13 cellular contexts compared by ENCODE assay signal in the genomic region with DNA sequence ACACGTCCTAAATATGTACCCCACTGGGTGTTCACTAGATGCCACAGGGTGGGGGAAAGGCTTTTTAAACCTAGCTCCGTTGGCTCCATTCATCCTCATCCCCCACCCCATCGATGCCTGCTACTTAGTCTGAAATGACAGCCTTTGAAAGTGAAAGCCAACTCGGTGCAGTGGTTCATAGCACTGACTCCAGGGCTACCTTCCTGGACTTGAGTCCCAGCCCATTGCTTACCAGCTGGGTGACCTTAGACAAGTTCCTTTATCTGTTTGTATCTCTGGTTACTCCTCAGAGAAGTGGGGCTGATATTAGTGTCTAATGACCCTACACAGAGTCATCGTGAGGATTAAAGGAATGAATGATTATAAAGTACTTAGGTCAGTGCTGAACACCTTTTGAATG. TPM values are rescaled to one million over a fixed set of nuclear protein-coding genes. Genes with fewer than 3 reads are reported as not detected.
DNase-seq lines count a peak whose midpoint lies in the region; ATAC-seq and TF ChIP-seq lines count a peak whose summit lies in the region.
"Had no signal": no experiment of that assay in that cellular context is flagged by ENCODE, and none has a peak within 500 bp of the region (broad histone marks: within the 10 kb centered on the region; RNA-seq: fewer than 3 reads in every experiment).

No MANE protein-coding gene starts in this region.

- ATAC-seq in GM18867 (IDR thresholded peaks at IDR 0.05; ENCODE audit: unreplicated experiment) (peak; percentile 57), GM21529 (IDR thresholded peaks at IDR 0.05; ENCODE audit: unreplicated experiment) (peak; percentile 44), HG03108 (IDR thresholded peaks at IDR 0.05; ENCODE audit: unreplicated experiment) (peak; percentile 39), mucosa of descending colon (peak; percentile 12), gastrocnemius medialis (no peak)
- ATAC-seq: activated CD4-positive, alpha-beta T cell treated with anti-CD3 and anti-CD28 coated beads for 36 hours had no signal

- no peaks in the 10 kb centered on the region for H3K36me3 ChIP-seq in mucosa of descending colon (ENCODE audit: low read depth)
- H3K36me3 ChIP-seq in gastrocnemius medialis = no peaks in the 10 kb centered on the region

- H3K4me1 ChIP-seq in mucosa of descending colon (ENCODE audit: low read depth) (no peaks in the 10 kb centered on the region), gastrocnemius medialis (no peaks in the 10 kb centered on the region)

- no peak for TF ChIP-seq POLR2A in gastrocnemius medialis (IDR thresholded peaks at IDR 0.05)

- H3K27ac ChIP-seq in gastrocnemius medialis = no peak overlapping the region

- TF ChIP-seq CTCF in mucosa of descending colon (IDR thresholded peaks at IDR 0.05) = no peak
- no peak for TF ChIP-seq CTCF in gastrocnemius medialis (IDR thresholded peaks at IDR 0.05 in 4 of 5, conservative IDR thresholded peaks at IDR 0.05 in 1 of 5)

- no peaks in the 10 kb centered on the region for H3K9me3 ChIP-seq in mucosa of descending colon
- no peaks in the 10 kb centered on the region for H3K9me3 ChIP-seq in gastrocnemius medialis

- in situ Hi-C loops in gastrocnemius medialis (cut with MboI; ENCODE audit: low sequenced_read_pairs in 4 of 4) = no loop called here

- intact Hi-C loops in mucosa of descending colon (cut with DNase I, micrococcal nuclease) = no loop called here
- intact Hi-C loops in gastrocnemius medialis (cut with DNase I; ENCODE audit: low total_unique reads) = no loop called here

- no peak for DNase-seq in mucosa of descending colon
- DNase-seq in gastrocnemius medialis = no peak
- DNase-seq in SW480 (ENCODE audit: low spot score) = no peak
- DNase-seq in hypothalamus (lab: John Stamatoyannopoulos, UW) = no peak
- no peak for DNase-seq in HT-29 (ENCODE audit: low spot score)
- DNase-seq: activated CD4-positive, alpha-beta T cell treated with anti-CD3 and anti-CD28 coated beads for 36 hours; head of caudate nucleus; KBM-7; NCI-H2107; substantia nigra had no signal

- no peaks in the 10 kb centered on the region for H3K27me3 ChIP-seq in gastrocnemius medialis

- no peak overlapping the region for H3K4me3 ChIP-seq in mucosa of descending colon
- no peak overlapping the region for H3K4me3 ChIP-seq in gastrocnemius medialis

RNA-seq across cellular contexts. Expression of gene EHD3, which starts 24.4 kb away (rescaled TPM):
- total RNA-seq in mucosa of descending colon = 1 to 10 TPM in 2 of 3 donors, under 1 TPM in 1; 0.87 to 4.4 (median 1.9) TPM
- total RNA-seq in gastrocnemius medialis = 1 to 10 TPM; 1.5 to 3.1 (median 2.1) TPM
- total RNA-seq in HT-29 (2014; rRNA removed; shearing (Covaris generic)) = not detected in 2 replicates

RNA-seq across cellular contexts. Expression of gene CAPN14, which starts 41.0 kb away (rescaled TPM):
- total RNA-seq in mucosa of descending colon = under 1 TPM in 2 of 3 donors, not detected in 1; 0.09 to 0.14 TPM
- total RNA-seq in gastrocnemius medialis = not detected
- total RNA-seq in HT-29 (2014; rRNA removed; shearing (Covaris generic)) = not detected in 2 replicates

Comparison
In these comparisons a context has a peak if more than half of its experiments do, and no peak if none do; other contexts are left out.
1. ATAC-seq: peak in GM18867 (single experiment), GM21529 (single experiment), HG03108 (single experiment) and mucosa of descending colon (single experiment); none in gastrocnemius medialis (0 of 2).